In genomic region chr7:107909445-107909844, GRCh38 we compare ENCODE assay signal across 1 cellular context.
TF ChIP-seq lines count a peak whose summit lies in the region.

No MANE protein-coding gene starts in this region.

TF ChIP-seq in GM12878, 131 proteins besides CTCF, POLR2A, EP300 and RAD21 (continued from another document):
- TF ChIP-seq, protein P1, sequence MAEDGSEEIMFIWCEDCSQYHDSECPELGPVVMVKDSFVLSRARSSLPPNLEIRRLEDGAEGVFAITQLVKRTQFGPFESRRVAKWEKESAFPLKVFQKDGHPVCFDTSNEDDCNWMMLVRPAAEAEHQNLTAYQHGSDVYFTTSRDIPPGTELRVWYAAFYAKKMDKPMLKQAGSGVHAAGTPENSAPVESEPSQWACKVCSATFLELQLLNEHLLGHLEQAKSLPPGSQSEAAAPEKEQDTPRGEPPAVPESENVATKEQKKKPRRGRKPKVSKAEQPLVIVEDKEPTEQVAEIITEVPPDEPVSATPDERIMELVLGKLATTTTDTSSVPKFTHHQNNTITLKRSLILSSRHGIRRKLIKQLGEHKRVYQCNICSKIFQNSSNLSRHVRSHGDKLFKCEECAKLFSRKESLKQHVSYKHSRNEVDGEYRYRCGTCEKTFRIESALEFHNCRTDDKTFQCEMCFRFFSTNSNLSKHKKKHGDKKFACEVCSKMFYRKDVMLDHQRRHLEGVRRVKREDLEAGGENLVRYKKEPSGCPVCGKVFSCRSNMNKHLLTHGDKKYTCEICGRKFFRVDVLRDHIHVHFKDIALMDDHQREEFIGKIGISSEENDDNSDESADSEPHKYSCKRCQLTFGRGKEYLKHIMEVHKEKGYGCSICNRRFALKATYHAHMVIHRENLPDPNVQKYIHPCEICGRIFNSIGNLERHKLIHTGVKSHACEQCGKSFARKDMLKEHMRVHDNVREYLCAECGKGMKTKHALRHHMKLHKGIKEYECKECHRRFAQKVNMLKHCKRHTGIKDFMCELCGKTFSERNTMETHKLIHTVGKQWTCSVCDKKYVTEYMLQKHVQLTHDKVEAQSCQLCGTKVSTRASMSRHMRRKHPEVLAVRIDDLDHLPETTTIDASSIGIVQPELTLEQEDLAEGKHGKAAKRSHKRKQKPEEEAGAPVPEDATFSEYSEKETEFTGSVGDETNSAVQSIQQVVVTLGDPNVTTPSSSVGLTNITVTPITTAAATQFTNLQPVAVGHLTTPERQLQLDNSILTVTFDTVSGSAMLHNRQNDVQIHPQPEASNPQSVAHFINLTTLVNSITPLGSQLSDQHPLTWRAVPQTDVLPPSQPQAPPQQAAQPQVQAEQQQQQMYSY (CRISPR knock-in tag; IDR thresholded peaks at IDR 0.05): no peak
- TF ChIP-seq, protein P2, sequence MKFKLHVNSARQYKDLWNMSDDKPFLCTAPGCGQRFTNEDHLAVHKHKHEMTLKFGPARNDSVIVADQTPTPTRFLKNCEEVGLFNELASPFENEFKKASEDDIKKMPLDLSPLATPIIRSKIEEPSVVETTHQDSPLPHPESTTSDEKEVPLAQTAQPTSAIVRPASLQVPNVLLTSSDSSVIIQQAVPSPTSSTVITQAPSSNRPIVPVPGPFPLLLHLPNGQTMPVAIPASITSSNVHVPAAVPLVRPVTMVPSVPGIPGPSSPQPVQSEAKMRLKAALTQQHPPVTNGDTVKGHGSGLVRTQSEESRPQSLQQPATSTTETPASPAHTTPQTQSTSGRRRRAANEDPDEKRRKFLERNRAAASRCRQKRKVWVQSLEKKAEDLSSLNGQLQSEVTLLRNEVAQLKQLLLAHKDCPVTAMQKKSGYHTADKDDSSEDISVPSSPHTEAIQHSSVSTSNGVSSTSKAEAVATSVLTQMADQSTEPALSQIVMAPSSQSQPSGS (IDR thresholded peaks at IDR 0.05; ENCODE audit: low read length): 0 out of 2 replicates have a peak, but pooled peaks have one; percentile 21
- no peak for TF ChIP-seq CBX3 (IDR thresholded peaks at IDR 0.05; ENCODE audit: borderline replicate concordance, low read depth)
- no peak for TF ChIP-seq SMAD5 (IDR thresholded peaks at IDR 0.05; ENCODE audit: low read depth)
- TF ChIP-seq ZNF217 (IDR thresholded peaks at IDR 0.05): no peak
- no peak for TF ChIP-seq SREBF1 (IDR thresholded peaks at IDR 0.05; ENCODE audit: low read length)
- TF ChIP-seq NRF1 (conservative IDR thresholded peaks at IDR 0.05; ENCODE audit: low read depth, low read length): no peak
- no peak for TF ChIP-seq ASH2L (IDR thresholded peaks at IDR 0.05; ENCODE audit: borderline replicate concordance, low read depth)
- TF ChIP-seq NR2C1 (IDR thresholded peaks at IDR 0.05): no peak
- TF ChIP-seq WRNIP1 (IDR thresholded peaks at IDR 0.05; ENCODE audit: borderline replicate concordance, low read depth, low read length): no peak
- no peak for TF ChIP-seq GATAD2B (conservative IDR thresholded peaks at IDR 0.05; ENCODE audit: low read depth)
- TF ChIP-seq, protein P3, sequence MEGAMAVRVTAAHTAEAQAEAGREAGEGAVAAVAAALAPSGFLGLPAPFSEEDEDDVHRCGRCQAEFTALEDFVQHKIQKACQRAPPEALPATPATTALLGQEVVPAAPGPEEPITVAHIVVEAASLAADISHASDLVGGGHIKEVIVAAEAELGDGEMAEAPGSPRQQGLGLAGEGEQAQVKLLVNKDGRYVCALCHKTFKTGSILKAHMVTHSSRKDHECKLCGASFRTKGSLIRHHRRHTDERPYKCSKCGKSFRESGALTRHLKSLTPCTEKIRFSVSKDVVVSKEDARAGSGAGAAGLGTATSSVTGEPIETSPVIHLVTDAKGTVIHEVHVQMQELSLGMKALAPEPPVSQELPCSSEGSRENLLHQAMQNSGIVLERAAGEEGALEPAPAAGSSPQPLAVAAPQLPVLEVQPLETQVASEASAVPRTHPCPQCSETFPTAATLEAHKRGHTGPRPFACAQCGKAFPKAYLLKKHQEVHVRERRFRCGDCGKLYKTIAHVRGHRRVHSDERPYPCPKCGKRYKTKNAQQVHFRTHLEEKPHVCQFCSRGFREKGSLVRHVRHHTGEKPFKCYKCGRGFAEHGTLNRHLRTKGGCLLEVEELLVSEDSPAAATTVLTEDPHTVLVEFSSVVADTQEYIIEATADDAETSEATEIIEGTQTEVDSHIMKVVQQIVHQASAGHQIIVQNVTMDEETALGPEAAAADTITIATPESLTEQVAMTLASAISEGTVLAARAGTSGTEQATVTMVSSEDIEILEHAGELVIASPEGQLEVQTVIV (IDR thresholded peaks at IDR 0.05; ENCODE audit: borderline replicate concordance, partially characterized antibody): no peak
- peak; percentile 53 for TF ChIP-seq RUNX3 (IDR thresholded peaks at IDR 0.05; ENCODE audit: low read length)
- TF ChIP-seq BMI1 (IDR thresholded peaks at IDR 0.05; ENCODE audit: borderline replicate concordance): no peak
- TF ChIP-seq REST (IDR thresholded peaks at IDR 0.05; ENCODE audit: low read depth, low read length): no peak
- no peak for TF ChIP-seq SREBF2 (IDR thresholded peaks at IDR 0.05; ENCODE audit: low read length)
- TF ChIP-seq SP1 (IDR thresholded peaks at IDR 0.05; ENCODE audit: low read depth, low read length): no peak
- TF ChIP-seq TARDBP (IDR thresholded peaks at IDR 0.05; ENCODE audit: borderline replicate concordance): no peak
- no peak for TF ChIP-seq PML (IDR thresholded peaks at IDR 0.05; ENCODE audit: low read length)
- TF ChIP-seq HSF1 (IDR thresholded peaks at IDR 0.05; ENCODE audit: low read depth, low read length): no peak
- TF ChIP-seq, protein P4, sequence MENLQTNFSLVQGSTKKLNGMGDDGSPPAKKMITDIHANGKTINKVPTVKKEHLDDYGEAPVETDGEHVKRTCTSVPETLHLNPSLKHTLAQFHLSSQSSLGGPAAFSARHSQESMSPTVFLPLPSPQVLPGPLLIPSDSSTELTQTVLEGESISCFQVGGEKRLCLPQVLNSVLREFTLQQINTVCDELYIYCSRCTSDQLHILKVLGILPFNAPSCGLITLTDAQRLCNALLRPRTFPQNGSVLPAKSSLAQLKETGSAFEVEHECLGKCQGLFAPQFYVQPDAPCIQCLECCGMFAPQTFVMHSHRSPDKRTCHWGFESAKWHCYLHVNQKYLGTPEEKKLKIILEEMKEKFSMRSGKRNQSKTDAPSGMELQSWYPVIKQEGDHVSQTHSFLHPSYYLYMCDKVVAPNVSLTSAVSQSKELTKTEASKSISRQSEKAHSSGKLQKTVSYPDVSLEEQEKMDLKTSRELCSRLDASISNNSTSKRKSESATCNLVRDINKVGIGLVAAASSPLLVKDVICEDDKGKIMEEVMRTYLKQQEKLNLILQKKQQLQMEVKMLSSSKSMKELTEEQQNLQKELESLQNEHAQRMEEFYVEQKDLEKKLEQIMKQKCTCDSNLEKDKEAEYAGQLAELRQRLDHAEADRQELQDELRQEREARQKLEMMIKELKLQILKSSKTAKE (IDR thresholded peaks at IDR 0.05; ENCODE audit: low read depth, poor library complexity, severe bottlenecking): peak; percentile 19
- 0 out of 2 replicates have a peak, but pooled peaks have one; percentile 15 for TF ChIP-seq MEF2A (IDR thresholded peaks at IDR 0.05; ENCODE audit: insufficient read depth, low read depth, low read length)
- no peak for TF ChIP-seq MLLT1 (IDR thresholded peaks at IDR 0.05)
